In the genomic region with DNA sequence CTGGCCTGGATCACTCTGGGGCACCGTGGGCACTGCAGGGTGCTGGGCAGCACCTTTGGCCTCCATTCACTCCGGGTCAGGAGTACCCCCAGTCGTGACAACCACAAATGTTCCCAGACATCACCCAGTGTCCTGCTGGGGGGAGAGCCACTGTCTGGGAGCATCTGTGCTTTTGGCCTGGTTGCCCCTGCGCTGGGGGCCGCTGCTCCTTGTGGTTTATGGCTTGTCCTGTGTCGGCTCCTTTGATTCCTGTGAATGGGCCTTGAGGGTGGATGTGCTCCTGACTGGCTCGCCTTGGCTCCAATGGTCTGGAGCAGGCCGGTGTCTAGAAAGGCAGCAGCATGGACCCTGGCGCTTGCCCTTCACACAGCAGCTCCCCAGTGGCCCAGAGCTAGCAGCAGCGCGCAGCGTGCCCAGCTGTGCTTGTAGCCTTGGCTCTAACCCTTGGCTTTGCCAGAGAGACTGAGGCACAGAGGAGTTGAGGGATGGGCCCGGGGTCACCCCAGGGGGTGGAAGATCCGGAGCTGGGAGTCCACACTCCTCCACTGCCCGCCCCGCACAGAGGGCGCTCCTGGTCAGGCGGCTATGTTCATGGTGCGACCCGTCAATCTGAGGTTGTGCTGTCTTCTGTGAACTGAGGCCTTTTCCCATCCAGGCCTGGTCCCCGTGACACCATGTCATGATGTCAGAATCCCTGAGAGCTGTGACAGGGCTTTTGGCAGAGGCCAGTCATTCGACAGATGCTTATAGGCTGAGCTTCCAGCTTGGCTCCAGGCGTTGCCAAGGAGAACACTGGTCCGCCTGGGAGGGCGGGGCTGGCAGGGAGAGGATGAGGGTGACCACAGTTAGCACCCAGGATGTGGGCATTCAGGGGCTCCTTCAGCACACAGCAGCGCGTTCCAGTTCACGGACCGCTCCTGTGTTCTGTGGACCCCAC, we compare ENCODE assay signal across 1 cellular context.
TF ChIP-seq lines count a peak whose summit lies in the region.

No MANE protein-coding gene starts in this region.

TF ChIP-seq in GM23338, 12 proteins besides CTCF, POLR2A, EP300 and RAD21:
- TF ChIP-seq, protein P1, sequence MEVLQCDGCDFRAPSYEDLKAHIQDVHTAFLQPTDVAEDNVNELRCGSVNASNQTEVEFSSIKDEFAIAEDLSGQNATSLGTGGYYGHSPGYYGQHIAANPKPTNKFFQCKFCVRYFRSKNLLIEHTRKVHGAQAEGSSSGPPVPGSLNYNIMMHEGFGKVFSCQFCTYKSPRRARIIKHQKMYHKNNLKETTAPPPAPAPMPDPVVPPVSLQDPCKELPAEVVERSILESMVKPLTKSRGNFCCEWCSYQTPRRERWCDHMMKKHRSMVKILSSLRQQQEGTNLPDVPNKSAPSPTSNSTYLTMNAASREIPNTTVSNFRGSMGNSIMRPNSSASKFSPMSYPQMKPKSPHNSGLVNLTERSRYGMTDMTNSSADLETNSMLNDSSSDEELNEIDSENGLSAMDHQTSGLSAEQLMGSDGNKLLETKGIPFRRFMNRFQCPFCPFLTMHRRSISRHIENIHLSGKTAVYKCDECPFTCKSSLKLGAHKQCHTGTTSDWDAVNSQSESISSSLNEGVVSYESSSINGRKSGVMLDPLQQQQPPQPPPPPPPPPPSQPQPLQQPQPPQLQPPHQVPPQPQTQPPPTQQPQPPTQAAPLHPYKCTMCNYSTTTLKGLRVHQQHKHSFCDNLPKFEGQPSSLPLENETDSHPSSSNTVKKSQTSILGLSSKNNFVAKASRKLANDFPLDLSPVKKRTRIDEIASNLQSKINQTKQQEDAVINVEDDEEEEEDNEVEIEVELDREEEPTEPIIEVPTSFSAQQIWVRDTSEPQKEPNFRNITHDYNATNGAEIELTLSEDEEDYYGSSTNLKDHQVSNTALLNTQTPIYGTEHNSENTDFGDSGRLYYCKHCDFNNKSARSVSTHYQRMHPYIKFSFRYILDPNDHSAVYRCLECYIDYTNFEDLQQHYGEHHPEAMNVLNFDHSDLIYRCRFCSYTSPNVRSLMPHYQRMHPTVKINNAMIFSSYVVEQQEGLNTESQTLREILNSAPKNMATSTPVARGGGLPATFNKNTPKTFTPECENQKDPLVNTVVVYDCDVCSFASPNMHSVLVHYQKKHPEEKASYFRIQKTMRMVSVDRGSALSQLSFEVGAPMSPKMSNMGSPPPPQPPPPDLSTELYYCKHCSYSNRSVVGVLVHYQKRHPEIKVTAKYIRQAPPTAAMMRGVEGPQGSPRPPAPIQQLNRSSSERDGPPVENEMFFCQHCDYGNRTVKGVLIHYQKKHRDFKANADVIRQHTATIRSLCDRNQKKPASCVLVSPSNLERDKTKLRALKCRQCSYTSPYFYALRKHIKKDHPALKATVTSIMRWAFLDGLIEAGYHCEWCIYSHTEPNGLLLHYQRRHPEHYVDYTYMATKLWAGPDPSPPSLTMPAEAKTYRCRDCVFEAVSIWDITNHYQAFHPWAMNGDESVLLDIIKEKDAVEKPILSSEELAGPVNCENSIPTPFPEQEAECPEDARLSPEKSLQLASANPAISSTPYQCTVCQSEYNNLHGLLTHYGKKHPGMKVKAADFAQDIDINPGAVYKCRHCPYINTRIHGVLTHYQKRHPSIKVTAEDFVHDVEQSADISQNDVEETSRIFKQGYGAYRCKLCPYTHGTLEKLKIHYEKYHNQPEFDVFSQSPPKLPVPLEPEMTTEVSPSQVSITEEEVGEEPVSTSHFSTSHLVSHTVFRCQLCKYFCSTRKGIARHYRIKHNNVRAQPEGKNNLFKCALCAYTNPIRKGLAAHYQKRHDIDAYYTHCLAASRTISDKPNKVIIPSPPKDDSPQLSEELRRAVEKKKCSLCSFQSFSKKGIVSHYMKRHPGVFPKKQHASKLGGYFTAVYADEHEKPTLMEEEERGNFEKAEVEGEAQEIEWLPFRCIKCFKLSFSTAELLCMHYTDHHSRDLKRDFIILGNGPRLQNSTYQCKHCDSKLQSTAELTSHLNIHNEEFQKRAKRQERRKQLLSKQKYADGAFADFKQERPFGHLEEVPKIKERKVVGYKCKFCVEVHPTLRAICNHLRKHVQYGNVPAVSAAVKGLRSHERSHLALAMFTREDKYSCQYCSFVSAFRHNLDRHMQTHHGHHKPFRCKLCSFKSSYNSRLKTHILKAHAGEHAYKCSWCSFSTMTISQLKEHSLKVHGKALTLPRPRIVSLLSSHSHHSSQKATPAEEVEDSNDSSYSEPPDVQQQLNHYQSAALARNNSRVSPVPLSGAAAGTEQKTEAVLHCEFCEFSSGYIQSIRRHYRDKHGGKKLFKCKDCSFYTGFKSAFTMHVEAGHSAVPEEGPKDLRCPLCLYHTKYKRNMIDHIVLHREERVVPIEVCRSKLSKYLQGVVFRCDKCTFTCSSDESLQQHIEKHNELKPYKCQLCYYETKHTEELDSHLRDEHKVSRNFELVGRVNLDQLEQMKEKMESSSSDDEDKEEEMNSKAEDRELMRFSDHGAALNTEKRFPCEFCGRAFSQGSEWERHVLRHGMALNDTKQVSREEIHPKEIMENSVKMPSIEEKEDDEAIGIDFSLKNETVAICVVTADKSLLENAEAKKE (CRISPR knock-in tag; IDR thresholded peaks at IDR 0.05) = no peak
- no peak for TF ChIP-seq NANOG (IDR thresholded peaks at IDR 0.05; ENCODE audit: borderline replicate concordance)
- no peak for TF ChIP-seq JUNB (IDR thresholded peaks at IDR 0.05; ENCODE audit: unreplicated experiment)
- TF ChIP-seq, protein P2, sequence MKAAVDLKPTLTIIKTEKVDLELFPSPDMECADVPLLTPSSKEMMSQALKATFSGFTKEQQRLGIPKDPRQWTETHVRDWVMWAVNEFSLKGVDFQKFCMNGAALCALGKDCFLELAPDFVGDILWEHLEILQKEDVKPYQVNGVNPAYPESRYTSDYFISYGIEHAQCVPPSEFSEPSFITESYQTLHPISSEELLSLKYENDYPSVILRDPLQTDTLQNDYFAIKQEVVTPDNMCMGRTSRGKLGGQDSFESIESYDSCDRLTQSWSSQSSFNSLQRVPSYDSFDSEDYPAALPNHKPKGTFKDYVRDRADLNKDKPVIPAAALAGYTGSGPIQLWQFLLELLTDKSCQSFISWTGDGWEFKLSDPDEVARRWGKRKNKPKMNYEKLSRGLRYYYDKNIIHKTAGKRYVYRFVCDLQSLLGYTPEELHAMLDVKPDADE (IDR thresholded peaks at IDR 0.05) = no peak
- TF ChIP-seq, protein P3, sequence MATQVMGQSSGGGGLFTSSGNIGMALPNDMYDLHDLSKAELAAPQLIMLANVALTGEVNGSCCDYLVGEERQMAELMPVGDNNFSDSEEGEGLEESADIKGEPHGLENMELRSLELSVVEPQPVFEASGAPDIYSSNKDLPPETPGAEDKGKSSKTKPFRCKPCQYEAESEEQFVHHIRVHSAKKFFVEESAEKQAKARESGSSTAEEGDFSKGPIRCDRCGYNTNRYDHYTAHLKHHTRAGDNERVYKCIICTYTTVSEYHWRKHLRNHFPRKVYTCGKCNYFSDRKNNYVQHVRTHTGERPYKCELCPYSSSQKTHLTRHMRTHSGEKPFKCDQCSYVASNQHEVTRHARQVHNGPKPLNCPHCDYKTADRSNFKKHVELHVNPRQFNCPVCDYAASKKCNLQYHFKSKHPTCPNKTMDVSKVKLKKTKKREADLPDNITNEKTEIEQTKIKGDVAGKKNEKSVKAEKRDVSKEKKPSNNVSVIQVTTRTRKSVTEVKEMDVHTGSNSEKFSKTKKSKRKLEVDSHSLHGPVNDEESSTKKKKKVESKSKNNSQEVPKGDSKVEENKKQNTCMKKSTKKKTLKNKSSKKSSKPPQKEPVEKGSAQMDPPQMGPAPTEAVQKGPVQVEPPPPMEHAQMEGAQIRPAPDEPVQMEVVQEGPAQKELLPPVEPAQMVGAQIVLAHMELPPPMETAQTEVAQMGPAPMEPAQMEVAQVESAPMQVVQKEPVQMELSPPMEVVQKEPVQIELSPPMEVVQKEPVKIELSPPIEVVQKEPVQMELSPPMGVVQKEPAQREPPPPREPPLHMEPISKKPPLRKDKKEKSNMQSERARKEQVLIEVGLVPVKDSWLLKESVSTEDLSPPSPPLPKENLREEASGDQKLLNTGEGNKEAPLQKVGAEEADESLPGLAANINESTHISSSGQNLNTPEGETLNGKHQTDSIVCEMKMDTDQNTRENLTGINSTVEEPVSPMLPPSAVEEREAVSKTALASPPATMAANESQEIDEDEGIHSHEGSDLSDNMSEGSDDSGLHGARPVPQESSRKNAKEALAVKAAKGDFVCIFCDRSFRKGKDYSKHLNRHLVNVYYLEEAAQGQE (IDR thresholded peaks at IDR 0.05; ENCODE audit: unreplicated experiment) = no peak
- no peak for TF ChIP-seq CREB1 (CRISPR knock-in tag; IDR thresholded peaks at IDR 0.05; ENCODE audit: low read depth)
- no peak for TF ChIP-seq EZH2phosphoT487 (IDR thresholded peaks at IDR 0.05; ENCODE audit: unreplicated experiment)
- TF ChIP-seq EZH2 (IDR thresholded peaks at IDR 0.05; ENCODE audit: low read depth, unreplicated experiment) = no peak
- no peak for TF ChIP-seq STAT1 (IDR thresholded peaks at IDR 0.05; ENCODE audit: unreplicated experiment)
- TF ChIP-seq ZNF331 (CRISPR knock-in tag; IDR thresholded peaks at IDR 0.05; ENCODE audit: low read depth) = no peak
- TF ChIP-seq POLR2AphosphoS5 (IDR thresholded peaks at IDR 0.05; ENCODE audit: low read depth) = no peak
- no peak for TF ChIP-seq ZNF114 (CRISPR knock-in tag; IDR thresholded peaks at IDR 0.05)
